8 cellular contexts compared by ENCODE assay signal in the genomic region with DNA sequence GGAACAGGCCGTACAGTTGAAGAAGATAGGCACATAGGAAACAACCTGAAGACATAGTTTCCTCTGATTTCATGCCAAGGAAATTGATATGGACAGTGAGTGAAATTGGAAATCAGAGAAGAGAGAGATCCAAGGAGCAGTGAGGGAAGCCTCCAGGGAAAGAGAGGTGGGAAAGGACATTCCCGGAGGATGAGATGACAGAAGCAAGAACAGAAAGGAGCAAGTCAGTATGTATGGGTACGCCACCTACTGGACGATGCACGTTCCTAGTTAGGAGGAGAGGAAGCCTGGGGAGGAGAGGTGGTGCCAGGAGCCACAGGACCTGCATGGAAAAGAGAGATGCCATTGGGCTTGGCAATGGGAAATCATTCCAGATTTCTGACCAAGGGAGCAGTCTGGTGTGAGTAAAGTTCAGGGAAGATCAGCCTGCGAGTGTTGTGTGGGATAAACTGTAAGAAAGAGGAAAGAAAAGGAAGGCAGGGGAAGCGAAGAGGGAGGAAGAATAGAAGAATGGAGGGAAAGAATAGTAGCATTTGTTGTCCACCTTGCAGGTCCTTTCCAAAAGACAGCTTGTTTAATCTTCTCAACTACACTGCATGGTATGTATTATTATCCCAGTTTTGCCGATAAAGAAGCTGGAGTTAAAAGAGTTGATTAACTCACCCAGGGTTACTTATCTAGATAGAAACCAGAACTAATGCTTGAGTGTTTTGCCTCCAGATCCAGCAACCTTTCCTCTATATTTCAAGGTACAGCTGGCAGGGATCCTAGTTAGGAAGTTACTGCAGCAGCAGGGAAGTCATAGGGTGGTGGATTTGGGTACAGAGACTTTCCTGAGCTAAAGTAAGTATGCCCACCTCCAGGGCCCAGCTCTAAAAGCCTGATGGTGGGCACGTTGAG. TPM values are rescaled to one million over a fixed set of nuclear protein-coding genes. Genes with fewer than 3 reads are reported as not detected.
A peak's percentile ranks its signal among the peaks of the same experiment; 100 is the strongest.
DNase-seq lines count a peak whose midpoint lies in the region; ATAC-seq, FAIRE-seq and TF ChIP-seq lines count a peak whose summit lies in the region.

No MANE protein-coding gene starts in this region.

- H3K4me3 ChIP-seq in CD4-positive, alpha-beta memory T cell (ENCODE audit: low read length in 2 of 2), result no peak overlapping the region
- H3K4me3 ChIP-seq in gastroesophageal sphincter (no peak overlapping the region), prostate gland (no peak overlapping the region)

- no peak for ATAC-seq in gastroesophageal sphincter
- ATAC-seq in HG02938 (IDR thresholded peaks at IDR 0.05; ENCODE audit: unreplicated experiment), result no peak

- no peaks in the 10 kb centered on the region for H3K36me3 ChIP-seq in CD4-positive, alpha-beta memory T cell (ENCODE audit: insufficient read depth, low read length)
- H3K36me3 ChIP-seq in gastroesophageal sphincter (no peaks in the 10 kb centered on the region), prostate gland (no peaks in the 10 kb centered on the region)

- no peak for FAIRE-seq in H54 (lab: Jason Lieb, UNC)

- TF ChIP-seq POLR2A in H54 (IDR thresholded peaks at IDR 0.05; ENCODE audit: low read depth, low read length) (no peak), gastroesophageal sphincter (IDR thresholded peaks at IDR 0.05) (no peak), prostate gland (IDR thresholded peaks at IDR 0.05) (no peak)

- no peak for TF ChIP-seq EP300 in gastroesophageal sphincter (IDR thresholded peaks at IDR 0.05)

- H3K36me3 Mint-ChIP-seq in CD4-positive, alpha-beta memory T cell, result no peaks in the 10 kb centered on the region
- H3K36me3 Mint-ChIP-seq in activated T-cell treated with anti-CD3 and anti-CD28 coated beads, Interleukin-2, amount 50 U/mL, for 24 hours (ENCODE audit: low read depth), result no peaks in the 10 kb centered on the region

- CTCF ChIA-PET in CD4-positive, alpha-beta memory T cell (lab: Charles Lee; ENCODE audit: partially characterized antibody), result interaction anchor here (0.8 to 2.9 kb wide), 17 partner anchors 9 to 285 kb away, joined by 3 to 10 read pairs (median 5); a partner anchor contains a TSS

- no peak overlapping the region for H3K27ac ChIP-seq in CD4-positive, alpha-beta memory T cell (ENCODE audit: low read depth, low read length)
- H3K27ac ChIP-seq in gastroesophageal sphincter (no peak overlapping the region), prostate gland (peak overlapping the region; percentile 26 to 72)

- no peaks in the 10 kb centered on the region for H3K27me3 ChIP-seq in CD4-positive, alpha-beta memory T cell (ENCODE audit: insufficient read depth, low read length)
- H3K27me3 ChIP-seq in gastroesophageal sphincter (no peaks in the 10 kb centered on the region), prostate gland (replicated peaks; ENCODE audit: insufficient read depth) (no peaks in the 10 kb centered on the region)

- H3K4me3 Mint-ChIP-seq in CD4-positive, alpha-beta memory T cell, result no peak overlapping the region
- H3K4me3 Mint-ChIP-seq in activated T-cell treated with anti-CD3 and anti-CD28 coated beads, Interleukin-2, amount 50 U/mL, for 24 hours, result no peak overlapping the region

- DNase-seq in CD4-positive, alpha-beta memory T cell, result peak in 4 of 5 donors; percentile 13 to 26 (median 18)
- DNase-seq in H54 (ENCODE audit: insufficient read length, low spot score) (peak; percentile 55), NCI-H69 (lab: John Stamatoyannopoulos, UW) (peak; percentile 79), prostate gland (ENCODE audit: low spot score) (no peak), middle frontal gyrus (ENCODE audit: extremely low spot score, low spot score) (no peak)
- DNase-seq in activated T-cell treated with anti-CD3 and anti-CD28 coated beads, Interleukin-2, amount 50 U/mL, for 24 hours, result peak; percentile 45

- intact Hi-C loops in CD4-positive, alpha-beta memory T cell (cut with micrococcal nuclease), result loop anchor here (5.0 kb wide), 1 partner anchor 72 kb away; no protein-coding TSS in a partner anchor
- intact Hi-C loops in prostate gland (cut with DNase I), result no loop called here

- H3K4me1 ChIP-seq in CD4-positive, alpha-beta memory T cell (ENCODE audit: insufficient read depth, low read length), result no peaks in the 10 kb centered on the region
- no peaks in the 10 kb centered on the region for H3K4me1 ChIP-seq in gastroesophageal sphincter
- peaks cover 19% of the 10 kb centered on the region for H3K4me1 ChIP-seq in prostate gland (replicated peaks)

- no peaks in the 10 kb centered on the region for H3K9me3 ChIP-seq in CD4-positive, alpha-beta memory T cell (ENCODE audit: control insufficient read depth in 1 of 2, low read length in 2 of 2)
- H3K9me3 ChIP-seq in gastroesophageal sphincter (no peaks in the 10 kb centered on the region), prostate gland (no peaks in the 10 kb centered on the region)

- peaks cover 14 to 15% of the 10 kb centered on the region in 2 donors for H3K27me3 Mint-ChIP-seq in CD4-positive, alpha-beta memory T cell
- peaks cover 4% of the 10 kb centered on the region for H3K27me3 Mint-ChIP-seq in activated T-cell treated with anti-CD3 and anti-CD28 coated beads, Interleukin-2, amount 50 U/mL, for 24 hours

- 9 to 34% methylated on average over 4 to 8 of the region's 9 CpGs for WGBS in gastroesophageal sphincter (ENCODE audit: low coverage in 1 of 2), 2 donors
- WGBS in prostate gland, result 48% methylated on average over 9 of the region's 9 CpGs

- POLR2A ChIA-PET in CD4-positive, alpha-beta memory T cell (lab: Charles Lee; ENCODE audit: partially characterized antibody), result interaction anchor here (1.0 kb wide), 1 partner anchor 270 kb away, joined by 3 read pairs; no protein-coding TSS in a partner anchor

- peaks cover 0 to 4% (median 2%) of the 10 kb centered on the region in 4 donors for H3K4me1 Mint-ChIP-seq in CD4-positive, alpha-beta memory T cell
- peaks cover 1% of the 10 kb centered on the region for H3K4me1 Mint-ChIP-seq in activated T-cell treated with anti-CD3 and anti-CD28 coated beads, Interleukin-2, amount 50 U/mL, for 24 hours (ENCODE audit: low read depth)

- H3K9me3 Mint-ChIP-seq in CD4-positive, alpha-beta memory T cell, result no peaks in the 10 kb centered on the region
- H3K9me3 Mint-ChIP-seq in activated T-cell treated with anti-CD3 and anti-CD28 coated beads, Interleukin-2, amount 50 U/mL, for 24 hours, result no peaks in the 10 kb centered on the region

- peak in 3 of 4 experiments; percentile 27 to 51 (median 29) for TF ChIP-seq CTCF in gastroesophageal sphincter (IDR thresholded peaks at IDR 0.05)
- TF ChIP-seq CTCF in prostate gland (IDR thresholded peaks at IDR 0.05), result peak in 3 of 4 experiments; percentile 32 to 50 (median 38)

- peak overlapping the region in 2 of 7 donors; percentile 16 to 41 for H3K27ac Mint-ChIP-seq in CD4-positive, alpha-beta memory T cell
- no peak overlapping the region for H3K27ac Mint-ChIP-seq in activated T-cell treated with anti-CD3 and anti-CD28 coated beads, Interleukin-2, amount 50 U/mL, for 24 hours

RNA-seq across cellular contexts. Expression of a gene that starts 27.4 kb away (rescaled TPM):
- total RNA-seq in CD4-positive, alpha-beta memory T cell, result under 1 TPM in 1 of 2 experiments, not detected in 1; 0.14 TPM
- not detected for polyA plus RNA-seq in CD4-positive, alpha-beta memory T cell
- 1 to 10 TPM in 2 of 4 donors, under 1 TPM in 1, not detected in 1; 0.19 to 3.7 (median 1.4) TPM for total RNA-seq in gastroesophageal sphincter
- total RNA-seq in prostate gland, result 100 to 1,000 TPM in 1 of 2 donors, 10 to 100 TPM in 1; 36.5 to 107 TPM

RNA-seq across cellular contexts. Expression of a gene that starts 34.9 kb away (rescaled TPM):
- not detected for total RNA-seq in CD4-positive, alpha-beta memory T cell
- not detected for polyA plus RNA-seq in CD4-positive, alpha-beta memory T cell
- total RNA-seq in gastroesophageal sphincter, result under 1 TPM in 1 of 4 donors, not detected in 3; 0.39 TPM
- 1 to 10 TPM in 1 of 2 donors, not detected in 1; 2.3 TPM for total RNA-seq in prostate gland

RNA-seq across cellular contexts. Expression of a gene that starts 45.8 kb away (rescaled TPM):
- 10 to 100 TPM in 1 of 2 experiments, 1 to 10 TPM in 1; 9.7 to 10.0 TPM for total RNA-seq in CD4-positive, alpha-beta memory T cell
- polyA plus RNA-seq in CD4-positive, alpha-beta memory T cell, result under 1 TPM; 0.47 to 0.48 TPM
- 10 to 100 TPM in 1 of 4 donors, 1 to 10 TPM in 3; 6.9 to 11.7 (median 8.8) TPM for total RNA-seq in gastroesophageal sphincter
- total RNA-seq in prostate gland, result 10 to 100 TPM in 1 of 2 donors, 1 to 10 TPM in 1; 6.2 to 10.8 TPM

RNA-seq across cellular contexts. Expression of a gene that starts 47.9 kb away (rescaled TPM):
- total RNA-seq in CD4-positive, alpha-beta memory T cell, result 1 to 10 TPM; 1.4 to 1.9 TPM
- polyA plus RNA-seq in CD4-positive, alpha-beta memory T cell, result under 1 TPM; 0.40 to 0.77 TPM
- total RNA-seq in gastroesophageal sphincter (1 to 10 TPM; 3.4 to 6.7 (median 5.3) TPM), prostate gland (1 to 10 TPM; 5.6 to 6.1 TPM)

RNA-seq across cellular contexts. Expression of a gene that starts 58.9 kb away (rescaled TPM):
- not detected for total RNA-seq in CD4-positive, alpha-beta memory T cell
- polyA plus RNA-seq in CD4-positive, alpha-beta memory T cell, result not detected
- total RNA-seq in gastroesophageal sphincter, result 100 to 1,000 TPM in 1 of 4 donors, under 1 TPM in 3; 0.16 to 256 (median 0.35) TPM
- 10 to 100 TPM in 1 of 2 donors, 1 to 10 TPM in 1; 1.9 to 91.7 TPM for total RNA-seq in prostate gland

Comparison
In these comparisons a context has a peak if more than half of its experiments do, and no peak if none do; other contexts are left out.
1. DNase-seq: peak in CD4-positive, alpha-beta memory T cell (4 of 5), H54 (single experiment), NCI-H69 (single experiment) and activated T-cell treated with anti-CD3 and anti-CD28 coated beads, Interleukin-2, amount 50 U/mL, for 24 hours (single experiment); none in prostate gland (single experiment) and middle frontal gyrus (single experiment).
2. H3K27ac ChIP-seq: peak in prostate gland (2 of 2); none in CD4-positive, alpha-beta memory T cell (single experiment) and gastroesophageal sphincter (0 of 4).
3. RNA of a gene that starts 27.4 kb away (total RNA-seq): 36.5 to 107 TPM in prostate gland; 0.19 to 3.7 TPM in gastroesophageal sphincter and 0.14 TPM in CD4-positive, alpha-beta memory T cell; every median in the first group is over 4 times any median in the second.